In the genomic region with DNA sequence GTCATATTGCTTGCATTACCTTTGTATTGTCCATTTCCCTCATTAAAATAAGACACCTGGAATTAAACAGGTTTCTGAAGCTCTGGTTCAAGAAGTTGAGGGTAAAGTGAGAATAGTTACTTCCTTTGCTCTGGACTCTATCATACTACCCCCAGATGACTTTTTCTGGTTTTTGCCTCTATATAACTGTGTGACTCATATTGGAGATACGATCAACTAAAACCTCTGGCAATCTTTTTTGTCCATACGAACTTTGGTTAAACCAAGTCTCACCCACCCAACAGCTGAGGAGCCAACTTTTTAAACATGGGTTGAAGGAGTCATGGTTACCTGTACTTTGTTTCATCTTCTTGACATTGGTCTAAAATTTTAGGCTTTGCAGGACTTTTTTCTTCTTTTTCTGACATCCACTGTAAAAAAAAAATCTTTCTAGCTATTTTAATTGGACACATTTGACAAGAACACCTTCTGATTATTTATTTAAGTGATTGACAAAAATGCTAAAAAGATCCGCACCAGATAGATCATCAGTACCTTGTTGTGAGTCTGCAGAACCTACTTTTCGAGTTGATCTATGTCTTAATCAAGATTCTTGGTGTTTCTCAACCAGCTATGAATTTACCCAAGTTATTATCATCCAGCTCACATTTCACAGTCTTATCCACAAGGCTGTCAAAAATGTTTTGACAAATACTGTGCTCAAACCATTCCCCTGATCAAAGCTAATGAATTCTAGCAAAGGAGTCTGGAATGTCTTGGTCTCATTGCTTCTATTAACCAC, we compare ENCODE assay signal across 29 cellular contexts.
"Had no signal": no experiment of that assay in that cellular context is flagged by ENCODE, and none has a peak within 500 bp of the region (broad histone marks: within the 10 kb centered on the region; RNA-seq: fewer than 3 reads in every experiment).

No MANE protein-coding gene starts in this region.

- DNase-seq: effector CD8-positive, alpha-beta T cell; endodermal cell; foreskin fibroblast; gastrocnemius medialis; head of caudate nucleus; kidney; natural killer cell; stimulated activated CD4-positive, alpha-beta T cell treated with anti-CD3 and anti-CD28 coated beads, Interleukin-12 subunit alpha, Interleukin-12 subunit beta, amount 100 ng/mL, for 4 hours; stimulated activated CD4-positive, alpha-beta T cell treated with anti-CD3 and anti-CD28 coated beads, Interleukin-1b, Interleukin-23, amount 100 ng/mL, for 48 hours; stimulated activated CD4-positive, alpha-beta T cell treated with anti-CD3 and anti-CD28 coated beads, Interleukin-4, amount 100 ng/mL, for 1 hour; stimulated activated CD8-positive, alpha-beta memory T cell treated with anti-CD3 and anti-CD28 coated beads, Interleukin-4, amount 100 ng/mL, for 48 hours; stimulated activated naive CD4-positive, alpha-beta T cell; stimulated activated naive CD8-positive, alpha-beta T cell treated with anti-CD3 and anti-CD28 coated beads, Interleukin-15, amount 100 ng/mL, for 72 hours; transverse colon; upper lobe of right lung; uterus had no signal

- H3K27ac Mint-ChIP-seq: dendritic cell treated with granulocyte-macrophage colony-stimulating factor and Interleukin-4, amounts not matched to agents 40 ng/mL and 50 ng/mL, for 4 days; endodermal cell; memory B cell; natural killer cell; stimulated activated naive CD8-positive, alpha-beta T cell treated with anti-CD3 and anti-CD28 coated beads, Interleukin-15, amount 100 ng/mL, for 72 hours had no signal

- H3K4me3 Mint-ChIP-seq: dendritic cell treated with granulocyte-macrophage colony-stimulating factor and Interleukin-4, amounts not matched to agents 40 ng/mL and 50 ng/mL, for 4 days; endodermal cell; memory B cell; natural killer cell; neural crest cell; stimulated activated naive CD8-positive, alpha-beta T cell treated with anti-CD3 and anti-CD28 coated beads, Interleukin-15, amount 100 ng/mL, for 72 hours had no signal

- H3K27me3 ChIP-seq: gastrocnemius medialis, hepatocyte, right atrium auricular region, suprapubic skin, transverse colon, upper lobe of right lung, uterus had no signal

- H3K27me3 Mint-ChIP-seq: dendritic cell treated with granulocyte-macrophage colony-stimulating factor and Interleukin-4, amounts not matched to agents 40 ng/mL and 50 ng/mL, for 4 days had no signal

- H3K79me2 ChIP-seq: hepatocyte had no signal

- H3K36me3 ChIP-seq: gastrocnemius medialis, prostate gland, right atrium auricular region, suprapubic skin, transverse colon, upper lobe of right lung, uterus had no signal

- H3K27ac ChIP-seq: epithelial cell of prostate, gastrocnemius medialis, hepatocyte, prostate gland, right atrium auricular region, suprapubic skin, transverse colon, upper lobe of right lung, uterus had no signal

- H3K4me1 ChIP-seq: gastrocnemius medialis, prostate gland, right atrium auricular region, suprapubic skin, upper lobe of right lung, uterus had no signal

- ATAC-seq: esophagus mucosa; gastrocnemius medialis; left lobe of liver; natural killer cell; sciatic nerve; stimulated activated naive CD8-positive, alpha-beta T cell treated with anti-CD3 and anti-CD28 coated beads, Interleukin-15, amount 100 ng/mL, for 72 hours; upper lobe of right lung had no signal

- H3K4me3 ChIP-seq: gastrocnemius medialis, hepatocyte, lung, prostate gland, right atrium auricular region, smooth muscle cell, suprapubic skin, transverse colon, upper lobe of right lung, uterus had no signal

- H3K36me3 Mint-ChIP-seq: memory B cell, natural killer cell had no signal

- H3K9me3 ChIP-seq: gastrocnemius medialis, prostate gland, right atrium auricular region, suprapubic skin, transverse colon, upper lobe of right lung, uterus had no signal

- H2AFZ ChIP-seq: hepatocyte had no signal

- H3K4me2 ChIP-seq: hepatocyte, smooth muscle cell had no signal

- H3K4me1 Mint-ChIP-seq: endodermal cell; memory B cell; natural killer cell; neural crest cell; stimulated activated naive CD8-positive, alpha-beta T cell treated with anti-CD3 and anti-CD28 coated beads, Interleukin-15, amount 100 ng/mL, for 72 hours had no signal

- H3K9me3 Mint-ChIP-seq: endodermal cell; memory B cell; natural killer cell; neural crest cell; stimulated activated naive CD8-positive, alpha-beta T cell treated with anti-CD3 and anti-CD28 coated beads, Interleukin-15, amount 100 ng/mL, for 72 hours had no signal
